1 cellular context compared by ENCODE assay signal in the genomic region with DNA sequence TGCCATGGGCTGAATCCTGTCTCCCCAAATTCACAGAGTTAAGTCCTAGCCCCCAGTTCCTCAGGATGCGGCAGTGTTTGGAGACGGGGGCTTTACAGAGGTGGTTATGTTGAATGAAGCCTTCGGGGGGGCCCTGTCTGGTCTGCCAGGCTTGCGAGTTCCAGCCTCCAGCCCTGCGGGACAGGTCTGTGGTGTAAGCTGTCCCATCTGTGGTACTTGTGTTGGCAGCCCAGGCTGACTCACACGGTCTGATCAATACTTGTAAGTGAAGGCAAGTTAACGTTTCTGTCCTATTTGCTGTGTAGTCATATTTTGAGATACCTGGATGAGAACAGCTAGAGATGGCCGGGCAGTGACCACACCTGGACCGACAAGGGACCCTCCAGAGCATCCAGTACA.
TF ChIP-seq lines count a peak whose summit lies in the region.

No MANE protein-coding gene starts in this region.

TF ChIP-seq in H1, 55 proteins besides CTCF, POLR2A, EP300 and RAD21:
- TF ChIP-seq NANOG (IDR thresholded peaks at IDR 0.05; ENCODE audit: insufficient read depth, low read depth, low read length, poor library complexity, severe bottlenecking) (no peak), RNF2 (IDR thresholded peaks at IDR 0.05; ENCODE audit: borderline replicate concordance, low read depth, low read length, missing control alignments, poor library complexity, severe bottlenecking) (no peak), KDM5A (IDR thresholded peaks at IDR 0.05; ENCODE audit: low read length) (no peak), SP2 (IDR thresholded peaks at IDR 0.05; ENCODE audit: low read length) (no peak), BACH1 (IDR thresholded peaks at IDR 0.05; ENCODE audit: low read length) (no peak), POU5F1 (IDR thresholded peaks at IDR 0.05; ENCODE audit: low read depth, low read length) (no peak), POLR2AphosphoS5 (IDR thresholded peaks at IDR 0.05; ENCODE audit: low read depth, low read length) (no peak), TBP (IDR thresholded peaks at IDR 0.05; ENCODE audit: low read depth, low read length) (no peak), RXRA (IDR thresholded peaks at IDR 0.05; ENCODE audit: insufficient read depth, low read depth, low read length) (no peak)
- TF ChIP-seq, protein P1, sequence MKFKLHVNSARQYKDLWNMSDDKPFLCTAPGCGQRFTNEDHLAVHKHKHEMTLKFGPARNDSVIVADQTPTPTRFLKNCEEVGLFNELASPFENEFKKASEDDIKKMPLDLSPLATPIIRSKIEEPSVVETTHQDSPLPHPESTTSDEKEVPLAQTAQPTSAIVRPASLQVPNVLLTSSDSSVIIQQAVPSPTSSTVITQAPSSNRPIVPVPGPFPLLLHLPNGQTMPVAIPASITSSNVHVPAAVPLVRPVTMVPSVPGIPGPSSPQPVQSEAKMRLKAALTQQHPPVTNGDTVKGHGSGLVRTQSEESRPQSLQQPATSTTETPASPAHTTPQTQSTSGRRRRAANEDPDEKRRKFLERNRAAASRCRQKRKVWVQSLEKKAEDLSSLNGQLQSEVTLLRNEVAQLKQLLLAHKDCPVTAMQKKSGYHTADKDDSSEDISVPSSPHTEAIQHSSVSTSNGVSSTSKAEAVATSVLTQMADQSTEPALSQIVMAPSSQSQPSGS (IDR thresholded peaks at IDR 0.05; ENCODE audit: low read length) = no peak
